Comparison of ENCODE assay signal across 1 cellular context in genomic region chr9:128008171-128008570, GRCh38.
TF ChIP-seq lines count a peak whose summit lies in the region.

No MANE protein-coding gene starts in this region.

TF ChIP-seq in HepG2, 621 proteins besides CTCF, POLR2A, EP300 and RAD21:
- TF ChIP-seq ZMYM3 (CRISPR knock-in tag; IDR thresholded peaks at IDR 0.05) = peak; percentile 71
- TF ChIP-seq CHD4 (IDR thresholded peaks at IDR 0.05; ENCODE audit: borderline replicate concordance, low read length) = peak; percentile 41; the same call in 1 of the 2 replicates
- TF ChIP-seq KDM1A (CRISPR knock-in tag; IDR thresholded peaks at IDR 0.05) = peak; percentile 58; the same call in 1 of the 2 replicates
- TF ChIP-seq ZNF275 (CRISPR knock-in tag; IDR thresholded peaks at IDR 0.05; ENCODE audit: borderline replicate concordance) = no peak
- no peak for TF ChIP-seq ZFYVE20 (CRISPR knock-in tag; IDR thresholded peaks at IDR 0.05; ENCODE audit: borderline replicate concordance, low read depth)
